22 cellular contexts compared by ENCODE assay signal in genomic region chr3:31180274-31180673, GRCh38.
"Had no signal": no experiment of that assay in that cellular context is flagged by ENCODE, and none has a peak within 500 bp of the region (broad histone marks: within the 10 kb centered on the region; RNA-seq: fewer than 3 reads in every experiment).

No MANE protein-coding gene starts in this region.

- ATAC-seq: left ventricle myocardium superior; lower lobe of right lung; naive thymus-derived CD8-positive, alpha-beta T cell; right lobe of liver; stimulated activated naive CD8-positive, alpha-beta T cell treated with anti-CD3 and anti-CD28 coated beads, Interleukin-15, amount 100 ng/mL, for 72 hours had no signal

- H3K4me1 ChIP-seq: lower lobe of right lung, right lobe of liver had no signal

- H3K27ac Mint-ChIP-seq: immature natural killer cell; nephron progenitor cell; stimulated activated naive CD8-positive, alpha-beta T cell treated with anti-CD3 and anti-CD28 coated beads, Interleukin-15, amount 100 ng/mL, for 72 hours had no signal

- H3K36me3 Mint-ChIP-seq: immature natural killer cell had no signal

- H3K27ac ChIP-seq: dorsolateral prefrontal cortex, lower lobe of right lung, ovary, right lobe of liver, suprapubic skin, vagina had no signal

- H3K9me3 ChIP-seq: lower lobe of right lung, ovary, right lobe of liver, suprapubic skin, vagina had no signal

- DNase-seq: dorsolateral prefrontal cortex; effector CD4-positive, alpha-beta T cell; hypothalamus; immature natural killer cell; islet precursor cell; kidney glomerular epithelial cell; left ventricle myocardium superior; lower lobe of right lung; naive thymus-derived CD8-positive, alpha-beta T cell; nephron progenitor cell; occipital lobe; ovary; right lobe of liver; small intestine; stimulated activated CD4-positive, alpha-beta T cell treated with anti-CD3 and anti-CD28 coated beads, Interleukin-15, amount 100 ng/mL, for 24 hours; stimulated activated CD4-positive, alpha-beta T cell treated with anti-CD3 and anti-CD28 coated beads, Interleukin-4, amount 100 ng/mL, for 1 hour; stimulated activated CD8-positive, alpha-beta memory T cell treated with anti-CD3 and anti-CD28 coated beads, Interleukin-4, amount 100 ng/mL, for 48 hours; stimulated activated naive CD4-positive, alpha-beta T cell; stimulated activated naive CD8-positive, alpha-beta T cell treated with anti-CD3 and anti-CD28 coated beads, Interleukin-15, amount 100 ng/mL, for 72 hours; trophoblast cell had no signal

- H3K27me3 ChIP-seq: ovary, right lobe of liver, suprapubic skin, vagina had no signal

- H3K36me3 ChIP-seq: lower lobe of right lung, ovary, right lobe of liver, suprapubic skin, vagina had no signal

- H3K27me3 Mint-ChIP-seq: naive thymus-derived CD8-positive, alpha-beta T cell; stimulated activated naive CD8-positive, alpha-beta T cell treated with anti-CD3 and anti-CD28 coated beads, Interleukin-15, amount 100 ng/mL, for 72 hours had no signal

- H3K4me3 Mint-ChIP-seq: immature natural killer cell; naive thymus-derived CD8-positive, alpha-beta T cell; nephron progenitor cell; stimulated activated naive CD8-positive, alpha-beta T cell treated with anti-CD3 and anti-CD28 coated beads, Interleukin-15, amount 100 ng/mL, for 72 hours had no signal

- H3K4me3 ChIP-seq: dorsolateral prefrontal cortex, lower lobe of right lung, ovary, right lobe of liver, suprapubic skin, vagina had no signal

- H3K4me1 Mint-ChIP-seq: stimulated activated naive CD8-positive, alpha-beta T cell treated with anti-CD3 and anti-CD28 coated beads, Interleukin-15, amount 100 ng/mL, for 72 hours had no signal
